Comparison of ENCODE assay signal across 1 cellular context in the genomic region with DNA sequence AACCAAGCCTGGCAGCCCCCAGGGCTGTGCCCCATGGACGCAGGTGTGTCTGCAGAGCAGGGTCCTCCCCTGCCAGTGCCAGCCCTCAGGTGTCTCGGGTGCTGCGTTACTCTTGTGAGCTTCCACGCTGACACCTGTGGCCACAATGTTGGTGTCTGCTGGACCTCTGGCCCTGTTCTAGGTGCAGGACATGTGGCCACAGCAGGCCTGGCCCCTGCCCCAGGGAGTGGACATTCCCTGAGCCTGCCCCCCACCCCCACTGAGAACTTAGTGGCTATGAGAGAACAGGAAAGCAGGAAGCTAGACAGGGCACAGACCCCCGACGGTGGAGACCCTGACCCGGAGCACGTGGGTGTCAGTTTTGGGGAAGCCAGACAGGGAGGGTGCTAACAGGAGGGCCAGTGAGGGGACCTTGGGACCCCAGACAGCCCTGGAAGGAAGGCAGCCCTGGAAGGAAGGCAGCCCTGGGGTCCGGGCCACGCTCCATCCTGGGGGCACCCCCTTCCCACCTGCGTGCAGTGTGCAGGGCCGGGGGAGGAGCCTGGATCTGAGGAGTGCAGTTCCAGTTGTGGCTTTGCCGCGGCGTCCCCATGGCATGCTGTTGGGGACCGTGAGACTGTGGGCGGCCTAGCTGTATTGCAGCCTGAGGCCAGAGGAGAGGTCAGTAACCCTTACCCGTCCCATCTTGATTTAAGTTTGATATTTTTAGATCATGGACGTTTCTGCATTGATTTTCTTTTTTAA.
TF ChIP-seq lines count a peak whose summit lies in the region.

No MANE protein-coding gene starts in this region.

TF ChIP-seq in HepG2, 621 proteins besides CTCF, POLR2A, EP300 and RAD21 (continued from another document and continues in another):
- TF ChIP-seq, protein P1, sequence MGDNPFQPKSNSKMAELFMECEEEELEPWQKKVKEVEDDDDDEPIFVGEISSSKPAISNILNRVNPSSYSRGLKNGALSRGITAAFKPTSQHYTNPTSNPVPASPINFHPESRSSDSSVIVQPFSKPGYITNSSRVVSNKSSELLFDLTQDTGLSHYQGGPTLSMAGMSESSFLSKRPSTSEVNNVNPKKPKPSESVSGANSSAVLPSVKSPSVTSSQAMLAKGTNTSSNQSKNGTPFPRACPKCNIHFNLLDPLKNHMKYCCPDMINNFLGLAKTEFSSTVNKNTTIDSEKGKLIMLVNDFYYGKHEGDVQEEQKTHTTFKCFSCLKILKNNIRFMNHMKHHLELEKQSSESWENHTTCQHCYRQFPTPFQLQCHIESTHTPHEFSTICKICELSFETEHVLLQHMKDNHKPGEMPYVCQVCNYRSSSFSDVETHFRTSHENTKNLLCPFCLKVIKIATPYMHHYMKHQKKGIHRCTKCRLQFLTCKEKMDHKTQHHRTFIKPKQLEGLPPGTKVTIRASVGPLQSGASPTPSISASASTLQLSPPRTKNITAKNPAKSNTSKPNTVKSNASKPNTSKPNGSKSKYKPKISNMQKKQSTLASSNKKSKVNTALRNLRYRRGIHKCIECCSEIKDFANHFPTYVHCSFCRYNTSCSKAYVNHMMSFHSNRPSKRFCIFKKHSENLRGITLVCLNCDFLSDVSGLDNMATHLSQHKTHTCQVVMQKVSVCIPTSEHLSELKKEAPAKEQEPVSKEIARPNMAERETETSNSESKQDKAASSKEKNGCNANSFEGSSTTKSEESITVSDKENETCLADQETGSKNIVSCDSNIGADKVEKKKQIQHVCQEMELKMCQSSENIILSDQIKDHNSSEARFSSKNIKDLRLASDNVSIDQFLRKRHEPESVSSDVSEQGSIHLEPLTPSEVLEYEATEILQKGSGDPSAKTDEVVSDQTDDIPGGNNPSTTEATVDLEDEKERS (CRISPR knock-in tag; IDR thresholded peaks at IDR 0.05), result no peak
- TF ChIP-seq, protein P2, sequence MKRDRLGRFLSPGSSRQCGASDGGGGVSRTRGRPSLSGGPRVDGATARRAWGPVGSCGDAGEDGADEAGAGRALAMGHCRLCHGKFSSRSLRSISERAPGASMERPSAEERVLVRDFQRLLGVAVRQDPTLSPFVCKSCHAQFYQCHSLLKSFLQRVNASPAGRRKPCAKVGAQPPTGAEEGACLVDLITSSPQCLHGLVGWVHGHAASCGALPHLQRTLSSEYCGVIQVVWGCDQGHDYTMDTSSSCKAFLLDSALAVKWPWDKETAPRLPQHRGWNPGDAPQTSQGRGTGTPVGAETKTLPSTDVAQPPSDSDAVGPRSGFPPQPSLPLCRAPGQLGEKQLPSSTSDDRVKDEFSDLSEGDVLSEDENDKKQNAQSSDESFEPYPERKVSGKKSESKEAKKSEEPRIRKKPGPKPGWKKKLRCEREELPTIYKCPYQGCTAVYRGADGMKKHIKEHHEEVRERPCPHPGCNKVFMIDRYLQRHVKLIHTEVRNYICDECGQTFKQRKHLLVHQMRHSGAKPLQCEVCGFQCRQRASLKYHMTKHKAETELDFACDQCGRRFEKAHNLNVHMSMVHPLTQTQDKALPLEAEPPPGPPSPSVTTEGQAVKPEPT (CRISPR knock-in tag; IDR thresholded peaks at IDR 0.05; ENCODE audit: low read depth), result 0 out of 2 replicates have a peak, but pooled peaks have one; percentile 54
- TF ChIP-seq ZFX (CRISPR knock-in tag; IDR thresholded peaks at IDR 0.05; ENCODE audit: low read depth), result peak; percentile 44
- no peak for TF ChIP-seq TOPORS (CRISPR knock-in tag; IDR thresholded peaks at IDR 0.05)
- TF ChIP-seq, protein P3, sequence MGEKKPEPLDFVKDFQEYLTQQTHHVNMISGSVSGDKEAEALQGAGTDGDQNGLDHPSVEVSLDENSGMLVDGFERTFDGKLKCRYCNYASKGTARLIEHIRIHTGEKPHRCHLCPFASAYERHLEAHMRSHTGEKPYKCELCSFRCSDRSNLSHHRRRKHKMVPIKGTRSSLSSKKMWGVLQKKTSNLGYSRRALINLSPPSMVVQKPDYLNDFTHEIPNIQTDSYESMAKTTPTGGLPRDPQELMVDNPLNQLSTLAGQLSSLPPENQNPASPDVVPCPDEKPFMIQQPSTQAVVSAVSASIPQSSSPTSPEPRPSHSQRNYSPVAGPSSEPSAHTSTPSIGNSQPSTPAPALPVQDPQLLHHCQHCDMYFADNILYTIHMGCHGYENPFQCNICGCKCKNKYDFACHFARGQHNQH (CRISPR knock-in tag; IDR thresholded peaks at IDR 0.05), result no peak
- 0 out of 2 replicates have a peak, but pooled peaks have one; percentile 16 for TF ChIP-seq PCBP1 (IDR thresholded peaks at IDR 0.05; ENCODE audit: borderline replicate concordance, low read depth, low read length)
- no peak for TF ChIP-seq ZNF20 (CRISPR knock-in tag; IDR thresholded peaks at IDR 0.05)
- TF ChIP-seq, protein P4, sequence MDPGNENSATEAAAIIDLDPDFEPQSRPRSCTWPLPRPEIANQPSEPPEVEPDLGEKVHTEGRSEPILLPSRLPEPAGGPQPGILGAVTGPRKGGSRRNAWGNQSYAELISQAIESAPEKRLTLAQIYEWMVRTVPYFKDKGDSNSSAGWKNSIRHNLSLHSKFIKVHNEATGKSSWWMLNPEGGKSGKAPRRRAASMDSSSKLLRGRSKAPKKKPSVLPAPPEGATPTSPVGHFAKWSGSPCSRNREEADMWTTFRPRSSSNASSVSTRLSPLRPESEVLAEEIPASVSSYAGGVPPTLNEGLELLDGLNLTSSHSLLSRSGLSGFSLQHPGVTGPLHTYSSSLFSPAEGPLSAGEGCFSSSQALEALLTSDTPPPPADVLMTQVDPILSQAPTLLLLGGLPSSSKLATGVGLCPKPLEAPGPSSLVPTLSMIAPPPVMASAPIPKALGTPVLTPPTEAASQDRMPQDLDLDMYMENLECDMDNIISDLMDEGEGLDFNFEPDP (CRISPR knock-in tag; conservative IDR thresholded peaks at IDR 0.05), result no peak
- no peak for TF ChIP-seq RFX1 (IDR thresholded peaks at IDR 0.05)
- TF ChIP-seq ZNF672 (CRISPR knock-in tag; IDR thresholded peaks at IDR 0.05), result no peak
- TF ChIP-seq PHF21A (CRISPR knock-in tag; IDR thresholded peaks at IDR 0.05), result peak; percentile 18
- no peak for TF ChIP-seq ONECUT2 (CRISPR knock-in tag; IDR thresholded peaks at IDR 0.05)
- TF ChIP-seq ZMYM4 (CRISPR knock-in tag; IDR thresholded peaks at IDR 0.05), result no peak
- no peak for TF ChIP-seq ZFYVE20 (CRISPR knock-in tag; IDR thresholded peaks at IDR 0.05; ENCODE audit: borderline replicate concordance, low read depth)
- TF ChIP-seq RBM39 (IDR thresholded peaks at IDR 0.05; ENCODE audit: low read depth, low read length, poor library complexity, severe bottlenecking), result no peak
- TF ChIP-seq ZNF577 (CRISPR knock-in tag; IDR thresholded peaks at IDR 0.05; ENCODE audit: borderline replicate concordance, low read depth), result no peak
- no peak for TF ChIP-seq EHMT2 (IDR thresholded peaks at IDR 0.05; ENCODE audit: borderline replicate concordance, low read depth, low read length)
- 0 out of 2 replicates have a peak, but pooled peaks have one; percentile 34 for TF ChIP-seq ZFP90 (CRISPR knock-in tag; IDR thresholded peaks at IDR 0.05; ENCODE audit: borderline replicate concordance)
- TF ChIP-seq ZNF136 (CRISPR knock-in tag; IDR thresholded peaks at IDR 0.05; ENCODE audit: low read depth), result peak; percentile 80; the same call in 1 of the 2 replicates
- no peak for TF ChIP-seq SOX6 (IDR thresholded peaks at IDR 0.05)
- no peak for TF ChIP-seq SOX6 (CRISPR knock-in tag; IDR thresholded peaks at IDR 0.05)
- TF ChIP-seq RCOR2 (CRISPR knock-in tag; IDR thresholded peaks at IDR 0.05), result no peak
- TF ChIP-seq CREB1 (IDR thresholded peaks at IDR 0.05), result no peak
- TF ChIP-seq CREB1 (CRISPR knock-in tag; IDR thresholded peaks at IDR 0.05), result no peak
- TF ChIP-seq ZBTB42 (CRISPR knock-in tag; IDR thresholded peaks at IDR 0.05), result no peak
- TF ChIP-seq, protein P5, sequence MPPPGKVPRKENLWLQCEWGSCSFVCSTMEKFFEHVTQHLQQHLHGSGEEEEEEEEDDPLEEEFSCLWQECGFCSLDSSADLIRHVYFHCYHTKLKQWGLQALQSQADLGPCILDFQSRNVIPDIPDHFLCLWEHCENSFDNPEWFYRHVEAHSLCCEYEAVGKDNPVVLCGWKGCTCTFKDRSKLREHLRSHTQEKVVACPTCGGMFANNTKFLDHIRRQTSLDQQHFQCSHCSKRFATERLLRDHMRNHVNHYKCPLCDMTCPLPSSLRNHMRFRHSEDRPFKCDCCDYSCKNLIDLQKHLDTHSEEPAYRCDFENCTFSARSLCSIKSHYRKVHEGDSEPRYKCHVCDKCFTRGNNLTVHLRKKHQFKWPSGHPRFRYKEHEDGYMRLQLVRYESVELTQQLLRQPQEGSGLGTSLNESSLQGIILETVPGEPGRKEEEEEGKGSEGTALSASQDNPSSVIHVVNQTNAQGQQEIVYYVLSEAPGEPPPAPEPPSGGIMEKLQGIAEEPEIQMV (CRISPR knock-in tag; IDR thresholded peaks at IDR 0.05; ENCODE audit: low read depth), result no peak; the same call in 1 of the 2 replicates
- TF ChIP-seq ZNF101 (CRISPR knock-in tag; IDR thresholded peaks at IDR 0.05; ENCODE audit: borderline replicate concordance, low read depth), result no peak
- TF ChIP-seq ZNF879 (CRISPR knock-in tag; IDR thresholded peaks at IDR 0.05), result 0 out of 2 replicates have a peak, but pooled peaks have one; percentile 28
- TF ChIP-seq MTA1 (CRISPR knock-in tag; IDR thresholded peaks at IDR 0.05; ENCODE audit: borderline replicate concordance), result no peak; the same call in none of the 2 replicates
- no peak for TF ChIP-seq GZF1 (CRISPR knock-in tag; IDR thresholded peaks at IDR 0.05)
- TF ChIP-seq, protein P6, sequence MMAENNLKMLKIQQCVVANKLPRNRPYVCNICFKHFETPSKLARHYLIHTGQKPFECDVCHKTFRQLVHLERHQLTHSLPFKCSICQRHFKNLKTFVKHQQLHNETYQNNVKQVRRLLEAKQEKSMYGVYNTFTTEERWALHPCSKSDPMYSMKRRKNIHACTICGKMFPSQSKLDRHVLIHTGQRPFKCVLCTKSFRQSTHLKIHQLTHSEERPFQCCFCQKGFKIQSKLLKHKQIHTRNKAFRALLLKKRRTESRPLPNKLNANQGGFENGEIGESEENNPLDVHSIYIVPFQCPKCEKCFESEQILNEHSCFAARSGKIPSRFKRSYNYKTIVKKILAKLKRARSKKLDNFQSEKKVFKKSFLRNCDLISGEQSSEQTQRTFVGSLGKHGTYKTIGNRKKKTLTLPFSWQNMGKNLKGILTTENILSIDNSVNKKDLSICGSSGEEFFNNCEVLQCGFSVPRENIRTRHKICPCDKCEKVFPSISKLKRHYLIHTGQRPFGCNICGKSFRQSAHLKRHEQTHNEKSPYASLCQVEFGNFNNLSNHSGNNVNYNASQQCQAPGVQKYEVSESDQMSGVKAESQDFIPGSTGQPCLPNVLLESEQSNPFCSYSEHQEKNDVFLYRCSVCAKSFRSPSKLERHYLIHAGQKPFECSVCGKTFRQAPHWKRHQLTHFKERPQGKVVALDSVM (CRISPR knock-in tag; IDR thresholded peaks at IDR 0.05), result no peak
- no peak for TF ChIP-seq XBP1 (CRISPR knock-in tag; IDR thresholded peaks at IDR 0.05)
- peak; percentile 23; the same call in 1 of the 2 replicates for TF ChIP-seq ARHGAP35 (CRISPR knock-in tag; IDR thresholded peaks at IDR 0.05; ENCODE audit: borderline replicate concordance)
- TF ChIP-seq, protein P7, sequence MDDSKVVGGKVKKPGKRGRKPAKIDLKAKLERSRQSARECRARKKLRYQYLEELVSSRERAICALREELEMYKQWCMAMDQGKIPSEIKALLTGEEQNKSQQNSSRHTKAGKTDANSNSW (CRISPR knock-in tag; IDR thresholded peaks at IDR 0.05; ENCODE audit: borderline replicate concordance), result no peak
- TF ChIP-seq ZMAT3 (CRISPR knock-in tag; conservative IDR thresholded peaks at IDR 0.05), result no peak
- TF ChIP-seq REXO4 (CRISPR knock-in tag; IDR thresholded peaks at IDR 0.05; ENCODE audit: borderline replicate concordance), result no peak
- no peak for TF ChIP-seq SRSF4 (IDR thresholded peaks at IDR 0.05; ENCODE audit: low read depth, low read length, poor library complexity, severe bottlenecking)
- TF ChIP-seq HNRNPH1 (optimal IDR thresholded peaks at IDR 0.05; ENCODE audit: low read depth, low read length), result no peak
- TF ChIP-seq MTA3 (CRISPR knock-in tag; IDR thresholded peaks at IDR 0.05), result no peak
- no peak for TF ChIP-seq CAMTA2 (CRISPR knock-in tag; IDR thresholded peaks at IDR 0.05; ENCODE audit: borderline replicate concordance)
- TF ChIP-seq, protein P8, sequence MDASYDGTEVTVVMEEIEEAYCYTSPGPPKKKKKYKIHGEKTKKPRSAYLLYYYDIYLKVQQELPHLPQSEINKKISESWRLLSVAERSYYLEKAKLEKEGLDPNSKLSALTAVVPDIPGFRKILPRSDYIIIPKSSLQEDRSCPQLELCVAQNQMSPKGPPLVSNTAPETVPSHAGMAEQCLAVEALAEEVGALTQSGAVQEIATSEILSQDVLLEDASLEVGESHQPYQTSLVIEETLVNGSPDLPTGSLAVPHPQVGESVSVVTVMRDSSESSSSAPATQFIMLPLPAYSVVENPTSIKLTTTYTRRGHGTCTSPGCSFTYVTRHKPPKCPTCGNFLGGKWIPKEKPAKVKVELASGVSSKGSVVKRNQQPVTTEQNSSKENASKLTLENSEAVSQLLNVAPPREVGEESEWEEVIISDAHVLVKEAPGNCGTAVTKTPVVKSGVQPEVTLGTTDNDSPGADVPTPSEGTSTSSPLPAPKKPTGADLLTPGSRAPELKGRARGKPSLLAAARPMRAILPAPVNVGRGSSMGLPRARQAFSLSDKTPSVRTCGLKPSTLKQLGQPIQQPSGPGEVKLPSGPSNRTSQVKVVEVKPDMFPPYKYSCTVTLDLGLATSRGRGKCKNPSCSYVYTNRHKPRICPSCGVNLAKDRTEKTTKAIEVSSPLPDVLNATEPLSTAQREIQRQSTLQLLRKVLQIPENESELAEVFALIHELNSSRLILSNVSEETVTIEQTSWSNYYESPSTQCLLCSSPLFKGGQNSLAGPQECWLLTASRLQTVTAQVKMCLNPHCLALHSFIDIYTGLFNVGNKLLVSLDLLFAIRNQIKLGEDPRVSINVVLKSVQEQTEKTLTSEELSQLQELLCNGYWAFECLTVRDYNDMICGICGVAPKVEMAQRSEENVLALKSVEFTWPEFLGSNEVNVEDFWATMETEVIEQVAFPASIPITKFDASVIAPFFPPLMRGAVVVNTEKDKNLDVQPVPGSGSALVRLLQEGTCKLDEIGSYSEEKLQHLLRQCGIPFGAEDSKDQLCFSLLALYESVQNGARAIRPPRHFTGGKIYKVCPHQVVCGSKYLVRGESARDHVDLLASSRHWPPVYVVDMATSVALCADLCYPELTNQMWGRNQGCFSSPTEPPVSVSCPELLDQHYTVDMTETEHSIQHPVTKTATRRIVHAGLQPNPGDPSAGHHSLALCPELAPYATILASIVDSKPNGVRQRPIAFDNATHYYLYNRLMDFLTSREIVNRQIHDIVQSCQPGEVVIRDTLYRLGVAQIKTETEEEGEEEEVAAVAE (CRISPR knock-in tag; IDR thresholded peaks at IDR 0.05; ENCODE audit: borderline replicate concordance), result no peak
